Comparison of ENCODE assay signal across 10 cellular contexts in the genomic region with DNA sequence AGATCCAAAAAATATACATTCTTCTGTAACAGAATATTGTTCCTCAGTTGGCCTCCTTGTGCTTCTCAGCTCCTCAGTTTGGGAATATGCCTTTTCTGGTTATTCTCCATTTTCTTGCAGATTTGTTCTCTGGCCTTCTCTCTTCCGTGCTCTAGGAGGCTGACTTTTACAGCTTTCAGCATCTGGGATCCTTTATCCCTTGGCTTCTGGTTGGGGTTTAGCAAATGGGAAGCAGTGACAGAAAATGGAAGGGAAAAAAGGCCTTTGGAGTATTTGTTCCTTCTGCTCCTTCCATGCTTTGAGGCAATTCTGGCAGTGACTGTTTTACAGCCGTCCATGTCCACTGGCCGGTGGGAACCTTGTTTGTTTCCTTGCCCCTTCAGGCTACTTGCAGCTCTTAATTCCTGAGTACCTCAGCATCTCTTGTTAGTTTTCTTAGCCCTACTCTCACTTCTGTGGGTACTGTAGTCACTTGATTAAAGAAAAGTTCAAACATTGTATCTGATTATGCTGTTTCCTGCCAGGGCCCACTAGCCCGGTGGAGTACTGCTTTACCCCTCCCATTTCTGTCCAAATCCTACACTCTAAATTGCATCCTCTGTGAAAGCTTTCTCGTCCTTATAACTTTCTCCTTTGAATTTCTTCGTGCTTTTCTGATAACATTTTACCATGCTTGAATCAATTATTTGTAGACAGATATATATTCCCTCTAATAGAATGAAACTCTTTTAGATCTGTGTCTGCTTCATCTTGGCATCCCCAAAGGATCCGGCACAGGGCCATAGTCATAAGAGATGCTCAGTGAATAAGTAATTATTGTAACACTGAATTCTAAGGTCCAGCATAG.
DNase-seq lines count a peak whose midpoint lies in the region; ATAC-seq and TF ChIP-seq lines count a peak whose summit lies in the region.
"Had no signal": no experiment of that assay in that cellular context is flagged by ENCODE, and none has a peak within 500 bp of the region (broad histone marks: within the 10 kb centered on the region; RNA-seq: fewer than 3 reads in every experiment).

No MANE protein-coding gene starts in this region.

- H3K36me3 ChIP-seq in mucosa of descending colon (ENCODE audit: low read depth) (no peaks in the 10 kb centered on the region), MM.1S (replicated peaks; ENCODE audit: insufficient read depth, low read length) (no peaks in the 10 kb centered on the region)

- H3K27me3 Mint-ChIP-seq in activated CD4-positive, alpha-beta T cell treated with anti-CD3 and anti-CD28 coated beads, Interleukin-2, amount 10 ng/mL, durations not matched to agents 7 days and 5 days = no peaks in the 10 kb centered on the region
- peaks cover 2% of the 10 kb centered on the region for H3K27me3 Mint-ChIP-seq in brain
- no peaks in the 10 kb centered on the region for H3K27me3 Mint-ChIP-seq in type B pancreatic cell
- H3K27me3 Mint-ChIP-seq: stimulated activated naive CD8-positive, alpha-beta T cell treated with anti-CD3 and anti-CD28 coated beads, Interleukin-15, Interleukin-2, amounts not matched to agents 100 ng/mL and 50 ng/mL, for 24 hours had no signal

- H3K27me3 ChIP-seq in MM.1S (replicated peaks; ENCODE audit: insufficient read depth, low read length) = no peaks in the 10 kb centered on the region

- no peak overlapping the region for H3K9ac ChIP-seq in MM.1S (ENCODE audit: low read length)

- peaks cover 100% of the 10 kb centered on the region for H3K79me2 ChIP-seq in MM.1S (ENCODE audit: low read length)

- H3K27ac Mint-ChIP-seq in activated CD4-positive, alpha-beta T cell treated with anti-CD3 and anti-CD28 coated beads, Interleukin-2, amount 10 ng/mL, durations not matched to agents 7 days and 5 days = peak overlapping the region; percentile 22
- H3K27ac Mint-ChIP-seq in brain = peak overlapping the region; percentile 49 to 82 (median 71)
- peak overlapping the region; percentile 67 for H3K27ac Mint-ChIP-seq in type B pancreatic cell
- H3K27ac Mint-ChIP-seq: stimulated activated naive CD8-positive, alpha-beta T cell treated with anti-CD3 and anti-CD28 coated beads, Interleukin-15, Interleukin-2, amounts not matched to agents 100 ng/mL and 50 ng/mL, for 24 hours had no signal

- no peaks in the 10 kb centered on the region for H3K9me3 Mint-ChIP-seq in activated CD4-positive, alpha-beta T cell treated with anti-CD3 and anti-CD28 coated beads, Interleukin-2, amount 10 ng/mL, durations not matched to agents 7 days and 5 days
- H3K9me3 Mint-ChIP-seq in brain (no peaks in the 10 kb centered on the region), type B pancreatic cell (no peaks in the 10 kb centered on the region)
- H3K9me3 Mint-ChIP-seq: stimulated activated naive CD8-positive, alpha-beta T cell treated with anti-CD3 and anti-CD28 coated beads, Interleukin-15, Interleukin-2, amounts not matched to agents 100 ng/mL and 50 ng/mL, for 24 hours had no signal

- H3K36me3 Mint-ChIP-seq in activated CD4-positive, alpha-beta T cell treated with anti-CD3 and anti-CD28 coated beads, Interleukin-2, amount 10 ng/mL, durations not matched to agents 7 days and 5 days (ENCODE audit: low read depth) = no peaks in the 10 kb centered on the region
- H3K36me3 Mint-ChIP-seq in brain = no peaks in the 10 kb centered on the region
- H3K36me3 Mint-ChIP-seq in type B pancreatic cell = no peaks in the 10 kb centered on the region

- H3K4me3 ChIP-seq in mucosa of descending colon (no peak overlapping the region), MM.1S (ENCODE audit: low read length) (no peak overlapping the region)

- POLR2A ChIA-PET in activated CD4-positive, alpha-beta T cell treated with anti-CD3 and anti-CD28 coated beads, Interleukin-2, amount 10 ng/mL, durations not matched to agents 7 days and 5 days (lab: Charles Lee) = no interaction called here

- TF ChIP-seq CTCF in brain (conservative IDR thresholded peaks at IDR 0.05) (no peak), type B pancreatic cell (conservative IDR thresholded peaks at IDR 0.05) (no peak), mucosa of descending colon (IDR thresholded peaks at IDR 0.05) (no peak), MM.1S (IDR thresholded peaks at IDR 0.05; ENCODE audit: low read length) (no peak)

- DNase-seq in activated CD4-positive, alpha-beta T cell treated with anti-CD3 and anti-CD28 coated beads, Interleukin-2, amount 10 ng/mL, durations not matched to agents 7 days and 5 days = peak; percentile 16
- no peak for DNase-seq in activated CD4-positive, alpha-beta T cell treated with anti-CD3 and anti-CD28 coated beads, Interleukin-2, amount 50 U/mL, for 48 hours
- peak; percentile 44 for DNase-seq in medulla oblongata (ENCODE audit: extremely low spot score)
- no peak for DNase-seq in type B pancreatic cell (ENCODE audit: extremely low spot score, unreplicated experiment)
- DNase-seq in mucosa of descending colon = no peak
- no peak for DNase-seq in MM.1S
- DNase-seq: NCI-H1417 had no signal

- H3K4me2 ChIP-seq in MM.1S (ENCODE audit: low read depth, low read length) = no peak overlapping the region

- H2AFZ ChIP-seq in MM.1S (ENCODE audit: low read length) = no peak overlapping the region

- ATAC-seq in GM21723 (IDR thresholded peaks at IDR 0.05; ENCODE audit: unreplicated experiment) = no peak
- no peak for ATAC-seq in mucosa of descending colon

- H3K4me1 Mint-ChIP-seq in activated CD4-positive, alpha-beta T cell treated with anti-CD3 and anti-CD28 coated beads, Interleukin-2, amount 10 ng/mL, durations not matched to agents 7 days and 5 days = peaks cover 42% of the 10 kb centered on the region
- peaks cover 79% of the 10 kb centered on the region for H3K4me1 Mint-ChIP-seq in brain
- peaks cover 41% of the 10 kb centered on the region for H3K4me1 Mint-ChIP-seq in type B pancreatic cell (ENCODE audit: unreplicated experiment)

- H4K20me1 ChIP-seq in MM.1S (ENCODE audit: insufficient read depth, low read length) = peaks cover 19% of the 10 kb centered on the region

- no peak overlapping the region for H3K4me3 Mint-ChIP-seq in activated CD4-positive, alpha-beta T cell treated with anti-CD3 and anti-CD28 coated beads, Interleukin-2, amount 10 ng/mL, durations not matched to agents 7 days and 5 days
- H3K4me3 Mint-ChIP-seq in brain (peak overlapping the region in 4 of 5 experiments; percentile 22 to 73 (median 43)), type B pancreatic cell (peak overlapping the region; percentile 61)
- H3K4me3 Mint-ChIP-seq: stimulated activated naive CD8-positive, alpha-beta T cell treated with anti-CD3 and anti-CD28 coated beads, Interleukin-15, Interleukin-2, amounts not matched to agents 100 ng/mL and 50 ng/mL, for 24 hours had no signal

- intact Hi-C loops in mucosa of descending colon (cut with DNase I, micrococcal nuclease) = no loop called here

- H3F3A ChIP-seq in MM.1S (ENCODE audit: insufficient read depth, low read length) = peaks cover 9% of the 10 kb centered on the region; the same call in 1 of the 2 replicates

- H3K4me1 ChIP-seq in mucosa of descending colon (ENCODE audit: low read depth) = peaks cover 10% of the 10 kb centered on the region
- peaks cover 23% of the 10 kb centered on the region; the same call in 1 of the 2 replicates for H3K4me1 ChIP-seq in MM.1S (ENCODE audit: low read length)

- H3K27ac ChIP-seq in MM.1S (ENCODE audit: low read length) = no peak overlapping the region

- no peaks in the 10 kb centered on the region for H3K9me2 ChIP-seq in MM.1S (replicated peaks; ENCODE audit: insufficient read depth, low read length)

- H3K9me3 ChIP-seq in mucosa of descending colon = no peaks in the 10 kb centered on the region
- H3K9me3 ChIP-seq in MM.1S (replicated peaks; ENCODE audit: insufficient read depth, low read length) = no peaks in the 10 kb centered on the region

- CTCF ChIA-PET in activated CD4-positive, alpha-beta T cell treated with anti-CD3 and anti-CD28 coated beads, Interleukin-2, amount 10 ng/mL, durations not matched to agents 7 days and 5 days (lab: Charles Lee) = no interaction called here

Comparison
In these comparisons a context has a peak if more than half of its experiments do, and no peak if none do; other contexts are left out.
1. DNase-seq: peak in activated CD4-positive, alpha-beta T cell treated with anti-CD3 and anti-CD28 coated beads, Interleukin-2, amount 10 ng/mL, durations not matched to agents 7 days and 5 days (single experiment) and medulla oblongata (single experiment); none in activated CD4-positive, alpha-beta T cell treated with anti-CD3 and anti-CD28 coated beads, Interleukin-2, amount 50 U/mL, for 48 hours (0 of 2), type B pancreatic cell (single experiment), mucosa of descending colon (0 of 3) and MM.1S (single experiment).
2. Peak in every context shown above with its lines, with median percentiles within 50 percentile points of each other: H3K27ac Mint-ChIP-seq.